In the genomic region with DNA sequence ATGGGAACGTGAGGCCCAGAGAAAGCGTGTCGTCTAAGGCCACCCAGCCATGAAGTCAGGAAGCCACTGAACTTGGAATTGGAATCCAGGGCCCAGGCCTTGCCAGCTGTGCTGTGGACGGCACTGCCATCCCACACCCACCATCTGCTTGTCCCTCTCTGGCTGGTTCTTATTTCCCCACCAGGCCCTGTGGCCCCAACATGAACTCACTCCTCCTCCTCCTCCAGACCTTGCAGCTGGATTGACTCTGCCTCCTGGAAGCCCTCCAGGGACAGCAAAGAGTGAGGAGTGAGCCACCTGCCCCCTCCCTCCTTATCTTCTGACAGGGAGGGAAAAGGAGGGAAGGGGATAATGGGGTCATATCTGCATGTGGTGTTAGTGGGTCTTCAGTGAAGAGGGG, we compare ENCODE assay signal across 1 cellular context.
TF ChIP-seq lines count a peak whose summit lies in the region.

No MANE protein-coding gene starts in this region.

TF ChIP-seq in HepG2, 621 proteins besides CTCF, POLR2A, EP300 and RAD21:
- TF ChIP-seq MTF1 (CRISPR knock-in tag; IDR thresholded peaks at IDR 0.05) (no peak), GFI1 (CRISPR knock-in tag; IDR thresholded peaks at IDR 0.05; ENCODE audit: borderline replicate concordance) (no peak)
- TF ChIP-seq, protein P1, sequence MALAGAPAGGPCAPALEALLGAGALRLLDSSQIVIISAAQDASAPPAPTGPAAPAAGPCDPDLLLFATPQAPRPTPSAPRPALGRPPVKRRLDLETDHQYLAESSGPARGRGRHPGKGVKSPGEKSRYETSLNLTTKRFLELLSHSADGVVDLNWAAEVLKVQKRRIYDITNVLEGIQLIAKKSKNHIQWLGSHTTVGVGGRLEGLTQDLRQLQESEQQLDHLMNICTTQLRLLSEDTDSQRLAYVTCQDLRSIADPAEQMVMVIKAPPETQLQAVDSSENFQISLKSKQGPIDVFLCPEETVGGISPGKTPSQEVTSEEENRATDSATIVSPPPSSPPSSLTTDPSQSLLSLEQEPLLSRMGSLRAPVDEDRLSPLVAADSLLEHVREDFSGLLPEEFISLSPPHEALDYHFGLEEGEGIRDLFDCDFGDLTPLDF (CRISPR knock-in tag; IDR thresholded peaks at IDR 0.05): 0 out of 2 replicates have a peak, but pooled peaks have one; percentile 4
